10 cellular contexts compared by ENCODE assay signal in genomic region chr17:18960241-18960665, GRCh38. TPM values are rescaled to one million over a fixed set of nuclear protein-coding genes. Genes with fewer than 3 reads are reported as not detected.
"Had no signal": no experiment of that assay in that cellular context is flagged by ENCODE, and none has a peak within 500 bp of the region (broad histone marks: within the 10 kb centered on the region; RNA-seq: fewer than 3 reads in every experiment).

No MANE protein-coding gene starts in this region.

- DNase-seq: cerebellar nuclear complex had no signal

- H3K36me3 ChIP-seq: brain microvascular endothelial cell, right atrium auricular region, upper lobe of left lung had no signal

- FAIRE-seq: small intestine had no signal

- H3K4me3 ChIP-seq: right atrium auricular region, upper lobe of left lung had no signal

- H3K27me3 ChIP-seq: brain microvascular endothelial cell, right atrium auricular region, upper lobe of left lung had no signal

- H3K27ac ChIP-seq: brain microvascular endothelial cell, epithelial cell of prostate, right atrium auricular region, upper lobe of left lung, VCaP had no signal

- H3K9me3 ChIP-seq: right atrium auricular region, upper lobe of left lung had no signal

RNA-seq across cellular contexts. Expression of gene SLC5A10, which starts 8.3 kb away (rescaled TPM):
- total RNA-seq: glomerular endothelial cell, lung microvascular endothelial cell, posterior vena cava, upper lobe of left lung had no signal
